8 cellular contexts compared by ENCODE assay signal in genomic region chr2:25878361-25879132, GRCh38. TPM values are rescaled to one million over a fixed set of nuclear protein-coding genes. Genes with fewer than 3 reads are reported as not detected.
A peak's percentile ranks its signal among the peaks of the same experiment; 100 is the strongest.
DNase-seq lines count a peak whose midpoint lies in the region; ATAC-seq lines count a peak whose summit lies in the region.

TSS of gene ASXL2 (minus strand) at chr2:25878487. CDS start at chr2:25878222, 265 bp downstream.

- DNase-seq in NCI-H748 (lab: John Stamatoyannopoulos, UW; ENCODE audit: unreplicated experiment) (peak; percentile 99), dedifferentiated amniotic fluid mesenchymal stem cell (ENCODE audit: extremely low spot score) (peak; percentile 95), left lobe of liver (ENCODE audit: low spot score) (peak; percentile 99)
- DNase-seq in activated CD4-positive, alpha-beta T cell treated with anti-CD3 and anti-CD28 coated beads, Interleukin-2, amount 50 U/mL, for 1 hour, result peak; percentile 96
- DNase-seq in stimulated activated CD4-positive, alpha-beta T cell treated with anti-CD3 and anti-CD28 coated beads, Interleukin-2, amount 100 ng/mL, for 4 hours (ENCODE audit: low read depth), result peak; percentile 96

- peak within 1 kb of the TSS; percentile 92 to 99 (median 97) for H3K9ac ChIP-seq in BLaER1 treated with 17β-estradiol and CSF1 and Interleukin-3, amounts not matched to agents 10 nM and 100 nM

- no peaks in the 10 kb centered on the region for H3K27me3 ChIP-seq in BLaER1 treated with 17β-estradiol and CSF1 and Interleukin-3, amounts not matched to agents 10 nM and 100 nM

- peak within 1 kb of the TSS; percentile 89 to 98 (median 96) for H3K27ac ChIP-seq in BLaER1 treated with 17β-estradiol and CSF1 and Interleukin-3, amounts not matched to agents 10 nM and 100 nM

- peak; percentile 87 for ATAC-seq in GM19351 (IDR thresholded peaks at IDR 0.05; ENCODE audit: unreplicated experiment)
- peak; percentile 89 for ATAC-seq in HG03521 (IDR thresholded peaks at IDR 0.05; ENCODE audit: unreplicated experiment)
- ATAC-seq in left lobe of liver, result peak; percentile 94

- H3K4me1 ChIP-seq in BLaER1 treated with 17β-estradiol and CSF1 and Interleukin-3, amounts not matched to agents 10 nM and 100 nM, result peaks cover 20 to 41% (median 25%) of the 10 kb centered on the region in 10 experiments

- no peaks in the 10 kb centered on the region for H3K9me3 ChIP-seq in BLaER1 treated with 17β-estradiol and CSF1 and Interleukin-3, amounts not matched to agents 10 nM and 100 nM (replicated peaks in 1 of 11)

- peaks cover 14 to 21% (median 18%) of the 10 kb centered on the region in 11 experiments for H3K36me3 ChIP-seq in BLaER1 treated with 17β-estradiol and CSF1 and Interleukin-3, amounts not matched to agents 10 nM and 100 nM

- peak within 1 kb of the TSS; percentile 93 to 99 (median 96) for H3K4me3 ChIP-seq in BLaER1 treated with 17β-estradiol and CSF1 and Interleukin-3, amounts not matched to agents 10 nM and 100 nM

- H3K4me2 ChIP-seq in BLaER1 treated with 17β-estradiol and CSF1 and Interleukin-3, amounts not matched to agents 10 nM and 100 nM, result peak within 1 kb of the TSS; percentile 75 to 96 (median 88)

- peaks cover 28 to 38% (median 37%) of the 10 kb centered on the region in 11 experiments; a peak in 21 of 22 replicates for H4K20me1 ChIP-seq in BLaER1 treated with 17β-estradiol and CSF1 and Interleukin-3, amounts not matched to agents 10 nM and 100 nM

RNA-seq across cellular contexts. Expression of gene ASXL2, which starts in this region (rescaled TPM):
- 11.0 TPM for total RNA-seq in left lobe of liver

Comparison
In these comparisons a context has a peak if more than half of its experiments do, and no peak if none do; other contexts are left out.
1. Peak in every context shown above with its lines: DNase-seq, ATAC-seq, H3K4me3 ChIP-seq and H3K27ac ChIP-seq.